In genomic region chr3:192010490-192010889, GRCh38 we compare ENCODE assay signal across 25 cellular contexts.
"Had no signal": no experiment of that assay in that cellular context is flagged by ENCODE, and none has a peak within 500 bp of the region (broad histone marks: within the 10 kb centered on the region; RNA-seq: fewer than 3 reads in every experiment).

No MANE protein-coding gene starts in this region.

- H3K4me1 ChIP-seq: esophagus squamous epithelium, heart right ventricle, lower lobe of right lung, prostate gland, right atrium auricular region, stomach, testis, tibial nerve had no signal

- H3K4me3 ChIP-seq: esophagus squamous epithelium, heart right ventricle, lower lobe of right lung, prostate gland, right atrium auricular region, stomach, testis, tibial nerve had no signal

- H3K27ac ChIP-seq: esophagus squamous epithelium, heart right ventricle, lower lobe of right lung, prostate gland, right atrium auricular region, stomach, testis, tibial nerve had no signal

- DNase-seq: cortex of kidney; effector memory CD8-positive, alpha-beta T cell; erythroblast; esophagus squamous epithelium; foreskin melanocyte; glutamatergic neuron; heart right ventricle; hippocampal formation; immature natural killer cell; islet precursor cell; kidney glomerular epithelial cell; left colon; left ventricle myocardium superior; lower lobe of right lung; naive thymus-derived CD8-positive, alpha-beta T cell; nephron progenitor cell; nucleus accumbens; stimulated activated CD4-positive, alpha-beta T cell treated with anti-CD3 and anti-CD28 coated beads, Interleukin-2, amount 100 ng/mL, for 24 hours; stimulated activated CD4-positive, alpha-beta T cell treated with anti-CD3 and anti-CD28 coated beads, Interleukin-4, amount 100 ng/mL, for 24 hours; stimulated activated naive CD4-positive, alpha-beta T cell treated with Interleukin-2 at 50 U/mL for 16 hours; stomach; testis had no signal

- H3K36me3 ChIP-seq: esophagus squamous epithelium, heart right ventricle, lower lobe of right lung, prostate gland, right atrium auricular region, stomach, tibial nerve had no signal

- H3K27me3 ChIP-seq: esophagus squamous epithelium, heart right ventricle, right atrium auricular region, stomach, testis, tibial nerve had no signal

- H3K9me3 ChIP-seq: esophagus squamous epithelium, prostate gland, testis had no signal
